In genomic region chr1:111161843-111162242, GRCh38 we compare ENCODE assay signal across 1 cellular context.
A peak's percentile ranks its signal among the peaks of the same experiment; 100 is the strongest.
TF ChIP-seq lines count a peak whose summit lies in the region.

No MANE protein-coding gene starts in this region.

TF ChIP-seq in K562, 482 proteins besides CTCF, POLR2A, EP300 and RAD21 (continued from another document and continues in another):
- no peak for TF ChIP-seq MGA (IDR thresholded peaks at IDR 0.05)
- TF ChIP-seq DACH1 (IDR thresholded peaks at IDR 0.05; ENCODE audit: partially characterized antibody) = peak; percentile 62
- 0 out of 2 replicates have a peak, but pooled peaks have one; percentile 63 for TF ChIP-seq ZKSCAN8 (CRISPR knock-in tag; IDR thresholded peaks at IDR 0.05)
- peak; percentile 94 for TF ChIP-seq FOXP1 (CRISPR knock-in tag; IDR thresholded peaks at IDR 0.05)
- no peak for TF ChIP-seq SMARCB1 (IDR thresholded peaks at IDR 0.05; ENCODE audit: insufficient read length, low read depth)
- no peak for TF ChIP-seq ZHX1 (conservative IDR thresholded peaks at IDR 0.05; ENCODE audit: low read length)
- peak; percentile 66 for TF ChIP-seq MYC (IDR thresholded peaks at IDR 0.05; ENCODE audit: low read depth, low read length)
- no peak for TF ChIP-seq MYC (CRISPR knock-in tag; IDR thresholded peaks at IDR 0.05; ENCODE audit: borderline replicate concordance, low read depth)
- TF ChIP-seq SREBF1 (IDR thresholded peaks at IDR 0.05; ENCODE audit: borderline replicate concordance, low read depth, low read length) = no peak
- no peak for TF ChIP-seq CHD4 (IDR thresholded peaks at IDR 0.05; ENCODE audit: insufficient read depth, insufficient replicate concordance, low read depth, low read length, poor library complexity, severe bottlenecking)
- no peak for TF ChIP-seq HMG20B (CRISPR knock-in tag; IDR thresholded peaks at IDR 0.05)
- peak; percentile 53; the same call in 1 of the 2 replicates for TF ChIP-seq GATAD2B (IDR thresholded peaks at IDR 0.05; ENCODE audit: borderline replicate concordance)
- no peak; the same call in 1 of the 2 replicates for TF ChIP-seq BACH1 (tag; IDR thresholded peaks at IDR 0.05)
- no peak for TF ChIP-seq TRIM28 (IDR thresholded peaks at IDR 0.05)
- TF ChIP-seq KLF10 (CRISPR knock-in tag; IDR thresholded peaks at IDR 0.05) = no peak
- peak; percentile 98 for TF ChIP-seq TEAD4 (IDR thresholded peaks at IDR 0.05; ENCODE audit: low read length)
- TF ChIP-seq TEAD4 (CRISPR knock-in tag; IDR thresholded peaks at IDR 0.05; ENCODE audit: borderline replicate concordance) = no peak
- no peak for TF ChIP-seq ZNF184 (CRISPR knock-in tag; IDR thresholded peaks at IDR 0.05)
- TF ChIP-seq SNRNP70 (optimal IDR thresholded peaks at IDR 0.05; ENCODE audit: low read depth, low read length) = no peak
- no peak for TF ChIP-seq ZNF655 (CRISPR knock-in tag; IDR thresholded peaks at IDR 0.05)
- TF ChIP-seq ZNF699 (CRISPR knock-in tag; IDR thresholded peaks at IDR 0.05; ENCODE audit: insufficient replicate concordance) = no peak
- TF ChIP-seq ZNF584 (CRISPR knock-in tag; IDR thresholded peaks at IDR 0.05; ENCODE audit: low read depth) = peak; percentile 60; the same call in 1 of the 2 replicates
- TF ChIP-seq TAF15 (IDR thresholded peaks at IDR 0.05; ENCODE audit: low read depth, low read length) = no peak
- no peak for TF ChIP-seq SPI1 (IDR thresholded peaks at IDR 0.05; ENCODE audit: borderline replicate concordance, low read depth, low read length)
- peak; percentile 75 for TF ChIP-seq NEUROD1 (IDR thresholded peaks at IDR 0.05; ENCODE audit: borderline replicate concordance, low read depth, low read length, partially characterized antibody)
- peak; percentile 48 to 66 for TF ChIP-seq AFF1 (IDR thresholded peaks at IDR 0.05; ENCODE audit: low read depth in 1 of 2, partially characterized antibody in 2 of 2)
- no peak for TF ChIP-seq ZNF146 (CRISPR knock-in tag; IDR thresholded peaks at IDR 0.05; ENCODE audit: unreplicated experiment)
- TF ChIP-seq RNF2 (IDR thresholded peaks at IDR 0.05) = peak; percentile 58; the same call in 1 of the 2 replicates
- no peak for TF ChIP-seq XRCC4 (IDR thresholded peaks at IDR 0.05; ENCODE audit: extremely low read depth, insufficient read depth, insufficient read length)
- peak; percentile 12; the same call in 1 of the 2 replicates for TF ChIP-seq MAFG (tag; conservative IDR thresholded peaks at IDR 0.05)
- peak; percentile 86 for TF ChIP-seq ATF4 (CRISPR knock-in tag; IDR thresholded peaks at IDR 0.05)
- TF ChIP-seq DDX20 (tag; IDR thresholded peaks at IDR 0.05; ENCODE audit: low read depth) = peak; percentile 32; the same call in 1 of the 2 replicates
- TF ChIP-seq MITF (IDR thresholded peaks at IDR 0.05) = peak; percentile 79; the same call in 1 of the 2 replicates
- TF ChIP-seq ARNT (IDR thresholded peaks at IDR 0.05) = peak in 1 of 2 experiments; percentile 95; a peak in 2 of 4 replicates
